In genomic region chr2:8625399-8626283, GRCh38 we compare ENCODE assay signal across 29 cellular contexts. TPM values are rescaled to one million over a fixed set of nuclear protein-coding genes. Genes with fewer than 3 reads are reported as not detected.
A peak's percentile ranks its signal among the peaks of the same experiment; 100 is the strongest.
DNase-seq lines count a peak whose midpoint lies in the region; ATAC-seq, FAIRE-seq and TF ChIP-seq lines count a peak whose summit lies in the region.
"Had no signal": no experiment of that assay in that cellular context is flagged by ENCODE, and none has a peak within 500 bp of the region (broad histone marks: within the 10 kb centered on the region; RNA-seq: fewer than 3 reads in every experiment).

No MANE protein-coding gene starts in this region.

- no peak overlapping the region for H2AFZ ChIP-seq in HepG2 (ENCODE audit: low read length)

- TF ChIP-seq POLR2A in HepG2 (IDR thresholded peaks at IDR 0.05; ENCODE audit: insufficient read depth in 1 of 2, low read depth in 2 of 2, low read length in 2 of 2), result peak in 1 of 2 experiments; percentile 92; a peak in 2 of 4 replicates

- WGBS in HepG2 (ENCODE audit: low lambda C conversion rate), result 17% methylated on average over 10 of the region's 24 CpGs

- peaks cover 21% of the 10 kb centered on the region for H3K79me2 ChIP-seq in HepG2 (ENCODE audit: insufficient read depth, low read length)

- TF ChIP-seq CTCF in VCaP (conservative IDR thresholded peaks at IDR 0.05), result no peak
- TF ChIP-seq CTCF in HepG2 (CRISPR knock-in tag; IDR thresholded peaks at IDR 0.05), result 0 out of 2 replicates have a peak, but pooled peaks have one; percentile 8
- no peak for TF ChIP-seq CTCF in omental fat pad (IDR thresholded peaks at IDR 0.05)

- H3K27ac ChIP-seq in BLaER1 (0 out of 2 replicates have a peak overlapping the region, but pooled peaks have one; percentile 18), VCaP (peak overlapping the region; percentile 67; the same call in 1 of the 2 replicates), HepG2 (ENCODE audit: extremely low read length, insufficient read depth, low read length) (peak overlapping the region; percentile 84)
- H3K27ac ChIP-seq: esophagus squamous epithelium, gastrocnemius medialis, HL-60, right atrium auricular region, thoracic aorta had no signal

- in situ Hi-C loops in HepG2 (cut with HindIII; ENCODE audit: extremely low pct_ligation_motif_present, low pct_unique_long_range_greater_than_20kb), result loop anchor here (5.0 kb wide), 1 partner anchor 52 kb away; no protein-coding TSS in a partner anchor

- DNase-seq in HepG2 (ENCODE audit: low spot score), result peak; percentile 96
- peak; percentile 5 for DNase-seq in omental fat pad (ENCODE audit: low spot score)
- no peak for DNase-seq in activated gamma-delta T cell treated with Interleukin-2 at 50 U/mL for 16 hours
- DNase-seq in stimulated activated CD4-positive, alpha-beta T cell treated with anti-CD3 and anti-CD28 coated beads, Interleukin-2, amount 100 ng/mL, for 24 hours, result no peak
- no peak for DNase-seq in inferior parietal cortex (ENCODE audit: extremely low spot score)
- DNase-seq: activated CD4-positive, alpha-beta memory T cell treated with anti-CD3 and anti-CD28 coated beads, Interleukin-2, amount 10 ng/mL, durations not matched to agents 7 days and 5 days; activated effector memory CD4-positive, alpha-beta T cell treated with anti-CD3 and anti-CD28 coated beads, Interleukin-2, amount 50 U/mL, for 16 hours; cortex of kidney; esophagus squamous epithelium; hippocampal formation; NCI-H1105; NCI-H2029; NCI-H226; NCI-H774; stimulated activated CD4-positive, alpha-beta T cell treated with anti-CD3 and anti-CD28 coated beads, Interleukin-12 subunit alpha, Interleukin-12 subunit beta, amount 100 ng/mL, for 4 hours; stimulated activated CD4-positive, alpha-beta T cell treated with anti-CD3 and anti-CD28 coated beads, Interleukin-4, amount 100 ng/mL, for 4 hours; stimulated activated naive CD4-positive, alpha-beta T cell treated with Interleukin-2 at 50 U/mL for 16 hours had no signal

- CTCF ChIA-PET in HepG2 (lab: Yijun Ruan, JAX; ENCODE audit: low intra/inter-chr PET ratio, low total read pairs), result no interaction called here

- H3K4me2 ChIP-seq in BLaER1 (no peak overlapping the region), HepG2 (ENCODE audit: low read depth, low read length) (peak overlapping the region; percentile 99)

- peak in 1 of 2 experiments; percentile 93; a peak in 2 of 4 replicates for TF ChIP-seq EP300 in HepG2 (IDR thresholded peaks at IDR 0.05; ENCODE audit: low read depth in 2 of 2, low read length in 2 of 2)
- TF ChIP-seq EP300 in HepG2 (CRISPR knock-in tag; IDR thresholded peaks at IDR 0.05; ENCODE audit: borderline replicate concordance), result peak; percentile 75

- H3K4me1 ChIP-seq in BLaER1 (peaks cover 35% of the 10 kb centered on the region), HepG2 (ENCODE audit: insufficient read depth, low read length) (peaks cover 100% of the 10 kb centered on the region)
- H3K4me1 ChIP-seq: esophagus squamous epithelium, gastrocnemius medialis had no signal

- ATAC-seq in HepG2 (peak; percentile 75), omental fat pad (ENCODE audit: low FRiP score) (no peak), GM21786 (IDR thresholded peaks at IDR 0.05; ENCODE audit: unreplicated experiment) (no peak)
- ATAC-seq: gastrocnemius medialis, GM12878, HCT116, SK-N-SH treated with all-trans-retinoic acid at 6 μM for 48 hours had no signal

- H4K20me1 ChIP-seq in BLaER1, result no peaks in the 10 kb centered on the region
- no peaks in the 10 kb centered on the region for H4K20me1 ChIP-seq in HepG2 (ENCODE audit: insufficient read depth, low read length)

- no peak; the same call in 1 of the 2 replicates for TF ChIP-seq RAD21 in HepG2 (CRISPR knock-in tag; IDR thresholded peaks at IDR 0.05)

- H3K9me3 ChIP-seq in BLaER1 (no peaks in the 10 kb centered on the region), HepG2 (ENCODE audit: low read length) (no peaks in the 10 kb centered on the region)
- H3K9me3 ChIP-seq: esophagus squamous epithelium, gastrocnemius medialis, right atrium auricular region, thoracic aorta had no signal

- no peak overlapping the region for H3K9ac ChIP-seq in BLaER1
- H3K9ac ChIP-seq in HepG2 (ENCODE audit: insufficient read depth, low read depth, low read length), result peak overlapping the region; percentile 87

- POLR2A ChIA-PET in HepG2 (lab: Yijun Ruan, JAX), result interaction anchor here (0.8 to 8.4 kb wide), 17 partner anchors 8 to 500 kb away, joined by 3 to 354 read pairs (median 4); partner anchors contain the start of gene ID2

- intact Hi-C loops in HepG2 (cut with micrococcal nuclease; ENCODE audit: unreplicated experiment), result loop anchor here (1.0 to 10.0 kb wide), 4 partner anchors 13 to 211 kb away; no protein-coding TSS in a partner anchor

- BruUV-seq in HepG2 (replicated peaks; lab: Mats Ljungman, UMichigan), result no TSS peak

- H3K27me3 ChIP-seq in BLaER1, result no peaks in the 10 kb centered on the region
- no peaks in the 10 kb centered on the region; a peak in 1 of 5 replicates for H3K27me3 ChIP-seq in HepG2 (ENCODE audit: control insufficient read depth in 1 of 2, insufficient read depth in 2 of 2, low read length in 2 of 2)
- H3K27me3 ChIP-seq: esophagus squamous epithelium, gastrocnemius medialis, right atrium auricular region had no signal

- H3K36me3 ChIP-seq in BLaER1 (no peaks in the 10 kb centered on the region), HepG2 (replicated peaks in 1 of 2; ENCODE audit: control insufficient read depth in 1 of 2, insufficient read depth in 2 of 2, low read length in 2 of 2) (no peaks in the 10 kb centered on the region)
- H3K36me3 ChIP-seq: esophagus squamous epithelium, gastrocnemius medialis, right atrium auricular region, thoracic aorta had no signal

- no peak overlapping the region for H3K4me3 ChIP-seq in BLaER1
- peak overlapping the region; percentile 60 to 80 (median 61) for H3K4me3 ChIP-seq in HepG2 (replicated peaks in 1 of 3; ENCODE audit: insufficient read depth in 1 of 3, low read depth in 2 of 3, low read length in 3 of 3)
- H3K4me3 ChIP-seq: esophagus squamous epithelium, gastrocnemius medialis, GM12878, lung, right atrium auricular region, thoracic aorta had no signal

- FAIRE-seq in HepG2 (lab: Jason Lieb, UNC), result peak; percentile 94
- FAIRE-seq: bronchial epithelial cell, GM12878 had no signal

TF ChIP-seq in HepG2, 621 proteins besides CTCF, POLR2A, EP300 and RAD21 (continues in another document):
- TF ChIP-seq NR1H2 (CRISPR knock-in tag; IDR thresholded peaks at IDR 0.05; ENCODE audit: borderline replicate concordance, low read depth) (0 out of 2 replicates have a peak, but pooled peaks have one; percentile 63), ZNF710 (CRISPR knock-in tag; IDR thresholded peaks at IDR 0.05; ENCODE audit: borderline replicate concordance) (peak; percentile 83; the same call in 1 of the 2 replicates)

RNA-seq across cellular contexts. Expression of gene ID2, which starts 56.2 kb away (rescaled TPM):
- total RNA-seq in HepG2 (2016; rRNA removed; fragmentation: Illumina TruSeq; extraction: Trizol), result 214 and 258 TPM in 2 replicates
- total RNA-seq in HepG2 (2016; cell fraction: cytosol; rRNA removed; fragmentation: Illumina TruSeq; extraction: Trizol; ENCODE audit: low read depth), result 123 and 125 TPM in 2 replicates
- total RNA-seq in HepG2 (2016; cell fraction: insoluble cytoplasmic fraction; rRNA removed; fragmentation: Illumina TruSeq; extraction: Trizol), result 231 and 299 TPM in 2 replicates
- total RNA-seq in HepG2 (2016; cell fraction: membrane; rRNA removed; fragmentation: Illumina TruSeq; extraction: Trizol), result 120 and 130 TPM in 2 replicates
- total RNA-seq in HepG2 (2016; cell fraction: nucleus; rRNA removed; fragmentation: Illumina TruSeq; extraction: Trizol), result 161 and 168 TPM in 2 replicates
- polyA plus RNA-seq in HepG2 (2011; rRNA removed), result 610 and 719 TPM in 2 replicates
- 553 and 655 TPM in 2 replicates for polyA plus RNA-seq in HepG2 (2011; cell fraction: cytosol; rRNA removed)
- 354 and 556 TPM in 2 replicates for polyA plus RNA-seq in HepG2 (2011; cell fraction: nucleus; rRNA removed)
- polyA plus RNA-seq in HepG2 (2012), result 144 and 150 TPM in 2 replicates
- polyA plus RNA-seq in HepG2 (2016; cell fraction: cytosol; fragmentation: Illumina TruSeq; extraction: Trizol; ENCODE audit: low read depth), result 39.6 and 40.9 TPM in 2 replicates
- polyA plus RNA-seq in HepG2 (2016; cell fraction: insoluble cytoplasmic fraction; fragmentation: Illumina TruSeq; extraction: Trizol; ENCODE audit: low read depth), result 355 and 371 TPM in 2 replicates
- polyA plus RNA-seq in HepG2 (2016; cell fraction: membrane; fragmentation: Illumina TruSeq; extraction: Trizol; ENCODE audit: low read depth), result 61.5 and 69.8 TPM in 2 replicates
- 375 and 408 TPM in 2 replicates for polyA plus RNA-seq in HepG2 (2016; cell fraction: nucleus; fragmentation: Illumina TruSeq; extraction: Trizol; ENCODE audit: insufficient read depth, low read depth)
- polyA minus RNA-seq in HepG2 (2011; rRNA and poly(A)+ RNA removed; ENCODE audit: low replicate concordance), result 143 and 451 TPM in 2 replicates
- polyA minus RNA-seq in HepG2 (2011; cell fraction: cytosol; rRNA and poly(A)+ RNA removed), result 138 and 177 TPM in 2 replicates
- polyA minus RNA-seq in HepG2 (2011; cell fraction: nucleus; rRNA and poly(A)+ RNA removed), result 115 and 276 TPM in 2 replicates
- 100 to 1,000 TPM; 165 to 949 (median 312) TPM for total RNA-seq in omental fat pad

Comparison
In these comparisons a context has a peak if more than half of its experiments do, and no peak if none do; other contexts are left out.
1. H3K27ac ChIP-seq: peak in every context shown above with its lines; median percentile 84 in HepG2; 67 in VCaP; 18 in BLaER1.
2. DNase-seq: peak in HepG2 (single experiment) and omental fat pad (single experiment); none in activated gamma-delta T cell treated with Interleukin-2 at 50 U/mL for 16 hours (single experiment), stimulated activated CD4-positive, alpha-beta T cell treated with anti-CD3 and anti-CD28 coated beads, Interleukin-2, amount 100 ng/mL, for 24 hours (0 of 2) and inferior parietal cortex (single experiment).